9 cellular contexts compared by ENCODE assay signal in genomic region chr1:1677718-1678580, GRCh38. TPM values are rescaled to one million over a fixed set of nuclear protein-coding genes. Genes with fewer than 3 reads are reported as not detected.
DNase-seq lines count a peak whose midpoint lies in the region; ATAC-seq and TF ChIP-seq lines count a peak whose summit lies in the region.
"Had no signal": no experiment of that assay in that cellular context is flagged by ENCODE, and none has a peak within 500 bp of the region (broad histone marks: within the 10 kb centered on the region; RNA-seq: fewer than 3 reads in every experiment).

No MANE protein-coding gene starts in this region.

- peaks cover 5 to 11% (median 7%) of the 10 kb centered on the region in 3 donors for H3K4me1 ChIP-seq in skeletal muscle tissue (ENCODE audit: control insufficient read depth in 3 of 3, insufficient read depth in 3 of 3, low read length in 3 of 3)
- peaks cover 16% of the 10 kb centered on the region for H3K4me1 ChIP-seq in vagina

- no peak for TF ChIP-seq CTCF in GM12875 (IDR thresholded peaks at IDR 0.05; ENCODE audit: borderline replicate concordance, insufficient read depth, low read depth, low read length)
- TF ChIP-seq CTCF in RWPE1 (conservative IDR thresholded peaks at IDR 0.05; ENCODE audit: low read depth) = no peak
- no peak for TF ChIP-seq CTCF in vagina (IDR thresholded peaks at IDR 0.05)

- peaks cover 16% of the 10 kb centered on the region for H3K4me1 Mint-ChIP-seq in activated naive CD8-positive, alpha-beta T cell treated with anti-CD3 and anti-CD28 coated beads, Interleukin-2, amount 10 ng/mL, durations not matched to agents 7 days and 5 days

- TF ChIP-seq POLR2A in vagina (IDR thresholded peaks at IDR 0.05) = no peak

- peak; percentile 73 for ATAC-seq in activated naive CD8-positive, alpha-beta T cell treated with anti-CD3 and anti-CD28 coated beads, Interleukin-2, amount 10 ng/mL, durations not matched to agents 7 days and 5 days (ENCODE audit: low read depth)

- peak overlapping the region; percentile 81 for H3K4me3 Mint-ChIP-seq in activated naive CD8-positive, alpha-beta T cell treated with anti-CD3 and anti-CD28 coated beads, Interleukin-2, amount 10 ng/mL, durations not matched to agents 7 days and 5 days

- DNase-seq in H7 (peak; percentile 58), RWPE1 (ENCODE audit: low spot score) (no peak), COR-L47 (lab: John Stamatoyannopoulos, UW) (no peak), vagina (ENCODE audit: extremely low spot score in 2 of 2) (no peak), NOMO-1 treated with dmso at 0.1 percent for 144 hours (lab: John Stamatoyannopoulos, UW; ENCODE audit: unreplicated experiment) (no peak)
- peak; percentile 69 for DNase-seq in activated naive CD8-positive, alpha-beta T cell treated with anti-CD3 and anti-CD28 coated beads, Interleukin-2, amount 10 ng/mL, durations not matched to agents 7 days and 5 days

- CTCF ChIA-PET in RWPE1 (lab: Yijun Ruan, JAX) = interaction anchor here (1.8 kb wide), 1 partner anchor 13 kb away, joined by 7 read pairs; no protein-coding TSS in a partner anchor

- peak overlapping the region; percentile 35 for H3K27ac ChIP-seq in RWPE1
- no peak overlapping the region for H3K27ac ChIP-seq in skeletal muscle tissue (ENCODE audit: low read depth, low read length)
- no peak overlapping the region for H3K27ac ChIP-seq in vagina

- intact Hi-C loops in vagina (cut with DNase I) = no loop called here

- peaks cover 2% of the 10 kb centered on the region for H3K36me3 Mint-ChIP-seq in activated naive CD8-positive, alpha-beta T cell treated with anti-CD3 and anti-CD28 coated beads, Interleukin-2, amount 10 ng/mL, durations not matched to agents 7 days and 5 days

- no peaks in the 10 kb centered on the region for H3K36me3 ChIP-seq in H7 (replicated peaks; ENCODE audit: control insufficient read depth, insufficient read depth, low read length)
- peaks cover 0 to 5% (median 0%) of the 10 kb centered on the region in 3 donors for H3K36me3 ChIP-seq in skeletal muscle tissue (ENCODE audit: control insufficient read depth in 3 of 3, insufficient read depth in 3 of 3, low read length in 3 of 3)
- peaks cover 0 to 10% of the 10 kb centered on the region in 2 donors for H3K36me3 ChIP-seq in vagina

- no peaks in the 10 kb centered on the region for H3K27me3 Mint-ChIP-seq in activated naive CD8-positive, alpha-beta T cell treated with anti-CD3 and anti-CD28 coated beads, Interleukin-2, amount 10 ng/mL, durations not matched to agents 7 days and 5 days

- H3K4me3 ChIP-seq in GM12875 (ENCODE audit: low read depth, low read length) (peak overlapping the region; percentile 36), H7 (ENCODE audit: insufficient read depth, low read depth, low read length) (no peak overlapping the region), skeletal muscle tissue (ENCODE audit: low read length in 3 of 3) (no peak overlapping the region), vagina (no peak overlapping the region)

- H3K9me3 ChIP-seq in skeletal muscle tissue (ENCODE audit: control insufficient read depth in 3 of 3, low read length in 3 of 3) = no peaks in the 10 kb centered on the region
- H3K9me3 ChIP-seq in vagina = no peaks in the 10 kb centered on the region
- H3K9me3 ChIP-seq: upper lobe of left lung had no signal

- POLR2A ChIA-PET in RWPE1 (lab: Yijun Ruan, JAX; ENCODE audit: low non-redundant PET) = no interaction called here
- POLR2A ChIA-PET in activated naive CD8-positive, alpha-beta T cell treated with anti-CD3 and anti-CD28 coated beads, Interleukin-2, amount 10 ng/mL, durations not matched to agents 7 days and 5 days (lab: Charles Lee) = interaction anchor here (0.6 to 2.5 kb wide), 4 partner anchors 11 to 48 kb away, joined by 3 to 17 read pairs (median 6); no protein-coding TSS in a partner anchor

- peak overlapping the region in 2 of 3 donors; percentile 51 to 54 for H3K9ac ChIP-seq in skeletal muscle tissue (ENCODE audit: low read depth in 1 of 3, low read length in 3 of 3)

- H3K27me3 ChIP-seq in H7 (ENCODE audit: control insufficient read depth, insufficient read depth, low read length) (no peaks in the 10 kb centered on the region), skeletal muscle tissue (ENCODE audit: control insufficient read depth in 3 of 3, insufficient read depth in 3 of 3, low read length in 3 of 3) (no peaks in the 10 kb centered on the region), vagina (no peaks in the 10 kb centered on the region)
- H3K27me3 ChIP-seq: upper lobe of left lung had no signal

- no peaks in the 10 kb centered on the region for H3K9me3 Mint-ChIP-seq in activated naive CD8-positive, alpha-beta T cell treated with anti-CD3 and anti-CD28 coated beads, Interleukin-2, amount 10 ng/mL, durations not matched to agents 7 days and 5 days

- H3K27ac Mint-ChIP-seq in activated naive CD8-positive, alpha-beta T cell treated with anti-CD3 and anti-CD28 coated beads, Interleukin-2, amount 10 ng/mL, durations not matched to agents 7 days and 5 days = peak overlapping the region; percentile 90

RNA-seq across cellular contexts. Expression of gene SLC35E2B, which starts 14.6 kb away (rescaled TPM):
- 47.4 and 54.8 TPM in 2 replicates for total RNA-seq in H7 (2014; rRNA removed; shearing (Covaris generic))
- 10 to 100 TPM; 75.3 to 77.0 TPM for total RNA-seq in activated naive CD8-positive, alpha-beta T cell treated with anti-CD3 and anti-CD28 coated beads, Interleukin-2, amount 10 ng/mL, durations not matched to agents 7 days and 5 days
- 15.7 TPM for total RNA-seq in skeletal muscle tissue
- total RNA-seq in vagina = 38.3 TPM

RNA-seq across cellular contexts. Expression of gene CDK11B, which starts 19.1 kb away (rescaled TPM):
- total RNA-seq in H7 (2014; rRNA removed; shearing (Covaris generic)) = 12.0 and 16.8 TPM in 2 replicates
- total RNA-seq in activated naive CD8-positive, alpha-beta T cell treated with anti-CD3 and anti-CD28 coated beads, Interleukin-2, amount 10 ng/mL, durations not matched to agents 7 days and 5 days = 10 to 100 TPM; 40.8 to 42.3 TPM
- total RNA-seq in skeletal muscle tissue (8.4 TPM), vagina (16.5 TPM)

RNA-seq across cellular contexts. Expression of gene MMP23B, which starts 46.0 kb away (rescaled TPM):
- 11.9 and 15.7 TPM in 2 replicates for total RNA-seq in H7 (2014; rRNA removed; shearing (Covaris generic))
- total RNA-seq in activated naive CD8-positive, alpha-beta T cell treated with anti-CD3 and anti-CD28 coated beads, Interleukin-2, amount 10 ng/mL, durations not matched to agents 7 days and 5 days = 1 to 10 TPM; 5.2 to 6.7 TPM
- 17.2 TPM for total RNA-seq in skeletal muscle tissue
- total RNA-seq in vagina = 42.7 TPM

RNA-seq across cellular contexts. Expression of gene CDK11A, which starts 46.2 kb away (rescaled TPM):
- total RNA-seq in H7 (2014; rRNA removed; shearing (Covaris generic)) = 18.6 and 26.2 TPM in 2 replicates
- 100 to 1,000 TPM; 104 to 106 TPM for total RNA-seq in activated naive CD8-positive, alpha-beta T cell treated with anti-CD3 and anti-CD28 coated beads, Interleukin-2, amount 10 ng/mL, durations not matched to agents 7 days and 5 days
- total RNA-seq in skeletal muscle tissue = 16.7 TPM
- 35.6 TPM for total RNA-seq in vagina

Comparison
In these comparisons a context has a peak if more than half of its experiments do, and no peak if none do; other contexts are left out.
1. DNase-seq: peak in H7 (single experiment) and activated naive CD8-positive, alpha-beta T cell treated with anti-CD3 and anti-CD28 coated beads, Interleukin-2, amount 10 ng/mL, durations not matched to agents 7 days and 5 days (single experiment); none in RWPE1 (single experiment), COR-L47 (single experiment), vagina (0 of 2) and NOMO-1 treated with dmso at 0.1 percent for 144 hours (single experiment).